Comparison of ENCODE assay signal across 10 cellular contexts in genomic region chr3:176906046-176906905, GRCh38.
DNase-seq lines count a peak whose midpoint lies in the region; ATAC-seq and TF ChIP-seq lines count a peak whose summit lies in the region.
"Had no signal": no experiment of that assay in that cellular context is flagged by ENCODE, and none has a peak within 500 bp of the region (broad histone marks: within the 10 kb centered on the region; RNA-seq: fewer than 3 reads in every experiment).

No MANE protein-coding gene starts in this region.

- WGBS in adrenal gland, 4 donors = 34 to 50% (median 38%) methylated on average over 5 of the region's 5 CpGs
- 67% methylated on average over 5 of the region's 5 CpGs for WGBS in hepatocyte (ENCODE audit: low lambda C conversion rate, missing lambda C conversion rate)

- H3K9me2 ChIP-seq in hepatocyte (replicated peaks; ENCODE audit: insufficient read depth) = no peaks in the 10 kb centered on the region

- no peaks in the 10 kb centered on the region for H3K36me3 Mint-ChIP-seq in activated CD4-positive, alpha-beta T cell treated with anti-CD3 and anti-CD28 coated beads, Interleukin-2, amount 10 ng/mL, durations not matched to agents 24 days and 14 days (ENCODE audit: low read depth)

- H3K4me1 ChIP-seq in adrenal gland (replicated peaks in 1 of 2) (peaks cover 0 to 6% of the 10 kb centered on the region in 2 donors), hepatocyte (ENCODE audit: insufficient read depth) (peaks cover 3% of the 10 kb centered on the region)
- H3K4me1 ChIP-seq: BLaER1, lower lobe of right lung had no signal

- no peak overlapping the region for H3K4me3 ChIP-seq in AG10803 (ENCODE audit: low read length)
- H3K4me3 ChIP-seq in MG63 = no peak overlapping the region
- H3K4me3 ChIP-seq in adrenal gland = no peak overlapping the region
- H3K4me3 ChIP-seq in hepatocyte = no peak overlapping the region
- H3K4me3 ChIP-seq: BLaER1, lower lobe of right lung had no signal

- H3K27ac ChIP-seq in adrenal gland = peak overlapping the region in 1 of 5 donors; percentile 51
- peak overlapping the region; percentile 56 for H3K27ac ChIP-seq in hepatocyte
- H3K27ac ChIP-seq: BLaER1, lower lobe of right lung had no signal

- H3K79me2 ChIP-seq in hepatocyte = no peaks in the 10 kb centered on the region

- peaks cover 8% of the 10 kb centered on the region for H3K27me3 Mint-ChIP-seq in activated CD4-positive, alpha-beta T cell treated with anti-CD3 and anti-CD28 coated beads, Interleukin-2, amount 10 ng/mL, durations not matched to agents 24 days and 14 days

- intact Hi-C loops in adrenal gland (cut with DNase I) = no loop called here
- intact Hi-C loops in activated CD4-positive, alpha-beta T cell treated with anti-CD3 and anti-CD28 coated beads, Interleukin-2, amount 10 ng/mL, durations not matched to agents 24 days and 14 days (cut with micrococcal nuclease) = no loop called here

- H3K9me3 ChIP-seq in MG63 (no peaks in the 10 kb centered on the region; the same call in 1 of the 2 replicates), adrenal gland (replicated peaks in 1 of 3) (no peaks in the 10 kb centered on the region), hepatocyte (ENCODE audit: low read depth) (no peaks in the 10 kb centered on the region)
- H3K9me3 ChIP-seq: BLaER1, lower lobe of right lung had no signal

- no peak overlapping the region for H3K4me3 Mint-ChIP-seq in activated CD4-positive, alpha-beta T cell treated with anti-CD3 and anti-CD28 coated beads, Interleukin-2, amount 10 ng/mL, durations not matched to agents 24 days and 14 days

- no peaks in the 10 kb centered on the region for H3K4me1 Mint-ChIP-seq in activated CD4-positive, alpha-beta T cell treated with anti-CD3 and anti-CD28 coated beads, Interleukin-2, amount 10 ng/mL, durations not matched to agents 24 days and 14 days

- H3K9me3 Mint-ChIP-seq in activated CD4-positive, alpha-beta T cell treated with anti-CD3 and anti-CD28 coated beads, Interleukin-2, amount 10 ng/mL, durations not matched to agents 24 days and 14 days = no peaks in the 10 kb centered on the region

- ATAC-seq in GM21576 (IDR thresholded peaks at IDR 0.05; ENCODE audit: unreplicated experiment) = no peak

- no peaks in the 10 kb centered on the region for H3K36me3 ChIP-seq in MG63
- H3K36me3 ChIP-seq in adrenal gland (replicated peaks in 1 of 2) = no peaks in the 10 kb centered on the region
- no peaks in the 10 kb centered on the region for H3K36me3 ChIP-seq in hepatocyte (replicated peaks; ENCODE audit: insufficient read depth, low read depth)
- H3K36me3 ChIP-seq: BLaER1, lower lobe of right lung had no signal

- no peaks in the 10 kb centered on the region for H3K27me3 ChIP-seq in MG63
- H3K27me3 ChIP-seq in adrenal gland = no peaks in the 10 kb centered on the region
- no peaks in the 10 kb centered on the region for H3K27me3 ChIP-seq in hepatocyte
- H3K27me3 ChIP-seq: BLaER1 had no signal

- no peaks in the 10 kb centered on the region for H4K20me1 ChIP-seq in hepatocyte (ENCODE audit: insufficient read depth, poor library complexity, severe bottlenecking)
- H4K20me1 ChIP-seq: BLaER1 had no signal

- H3K27ac Mint-ChIP-seq in activated CD4-positive, alpha-beta T cell treated with anti-CD3 and anti-CD28 coated beads, Interleukin-2, amount 10 ng/mL, durations not matched to agents 24 days and 14 days = no peak overlapping the region

- H2AFZ ChIP-seq in hepatocyte = peak overlapping the region; percentile 10

- DNase-seq in AG10803 (ENCODE audit: low read depth) (peak; percentile 64), MG63 (peak; percentile 44), adrenal gland (peak in 6 of 7 donors; percentile 16 to 60 (median 48)), hepatocyte (ENCODE audit: low spot score) (peak; percentile 70), foreskin melanocyte (no peak)
- no peak for DNase-seq in stimulated activated naive CD4-positive, alpha-beta T cell treated with Interleukin-2 at 50 U/mL for 16 hours (lab: John Stamatoyannopoulos, UW)
- DNase-seq in activated CD4-positive, alpha-beta T cell treated with anti-CD3 and anti-CD28 coated beads, Interleukin-2, amount 10 ng/mL, durations not matched to agents 24 days and 14 days = no peak
- DNase-seq: lower lobe of right lung had no signal

- TF ChIP-seq CTCF in AG10803 (conservative IDR thresholded peaks at IDR 0.05; ENCODE audit: low read length) (no peak), adrenal gland (IDR thresholded peaks at IDR 0.05) (no peak), hepatocyte (IDR thresholded peaks at IDR 0.05; ENCODE audit: poor library complexity) (no peak)

- H3K4me2 ChIP-seq in hepatocyte = no peak overlapping the region
- H3K4me2 ChIP-seq: BLaER1 had no signal

- no peak for TF ChIP-seq POLR2A in adrenal gland (IDR thresholded peaks at IDR 0.05)

Comparison
In these comparisons a context has a peak if more than half of its experiments do, and no peak if none do; other contexts are left out.
1. DNase-seq: peak in AG10803 (single experiment), MG63 (single experiment), adrenal gland (6 of 7) and hepatocyte (single experiment); none in foreskin melanocyte (single experiment), stimulated activated naive CD4-positive, alpha-beta T cell treated with Interleukin-2 at 50 U/mL for 16 hours (single experiment) and activated CD4-positive, alpha-beta T cell treated with anti-CD3 and anti-CD28 coated beads, Interleukin-2, amount 10 ng/mL, durations not matched to agents 24 days and 14 days (single experiment).